Comparison of ENCODE assay signal across 12 cellular contexts in the genomic region with DNA sequence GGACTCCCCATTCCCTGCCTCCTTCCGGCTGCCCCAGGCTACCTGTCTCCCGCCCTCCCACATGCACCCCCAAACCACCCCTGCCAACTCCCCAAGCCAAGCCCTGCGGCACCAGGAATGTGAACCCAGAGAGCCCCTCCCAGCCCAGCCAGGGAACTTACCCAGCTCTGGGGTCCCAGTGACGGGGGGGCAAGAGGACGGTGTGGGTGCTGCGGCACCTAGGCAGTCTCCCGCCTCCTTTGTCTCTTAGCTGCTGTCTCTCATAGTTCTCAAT. TPM values are rescaled to one million over a fixed set of nuclear protein-coding genes. Genes with fewer than 3 reads are reported as not detected.
A peak's percentile ranks its signal among the peaks of the same experiment; 100 is the strongest.
DNase-seq lines count a peak whose midpoint lies in the region; TF ChIP-seq lines count a peak whose summit lies in the region.
"Had no signal": no experiment of that assay in that cellular context is flagged by ENCODE, and none has a peak within 500 bp of the region (broad histone marks: within the 10 kb centered on the region; RNA-seq: fewer than 3 reads in every experiment).

No MANE protein-coding gene starts in this region.

- H3K4me1 Mint-ChIP-seq in neural crest cell: peaks cover 52% of the 10 kb centered on the region

- no peaks in the 10 kb centered on the region for H3K9me3 Mint-ChIP-seq in neural crest cell
- H3K9me3 Mint-ChIP-seq: CD8-positive, alpha-beta T cell had no signal

- no peaks in the 10 kb centered on the region for H3K27me3 Mint-ChIP-seq in neural crest cell (ENCODE audit: low read depth)

- peak overlapping the region; percentile 60 for H3K27ac Mint-ChIP-seq in neural crest cell (ENCODE audit: unreplicated experiment)
- H3K27ac Mint-ChIP-seq: CD8-positive, alpha-beta T cell had no signal

- H3K27me3 ChIP-seq in NT2/D1 (ENCODE audit: insufficient read depth, insufficient read length) (no peaks in the 10 kb centered on the region), esophagus (ENCODE audit: control insufficient read depth in 1 of 2, insufficient read depth in 2 of 2, low read length in 2 of 2) (no peaks in the 10 kb centered on the region)

- peaks cover 4% of the 10 kb centered on the region for H3K36me3 Mint-ChIP-seq in neural crest cell (ENCODE audit: low read depth)

- H3K4me3 Mint-ChIP-seq in neural crest cell: peak overlapping the region; percentile 63
- H3K4me3 Mint-ChIP-seq: CD8-positive, alpha-beta T cell had no signal

- TF ChIP-seq CTCF in 22Rv1 (IDR thresholded peaks at IDR 0.05) (no peak), neural crest cell (conservative IDR thresholded peaks at IDR 0.05) (no peak)

- H3K4me1 ChIP-seq in NT2/D1 (ENCODE audit: insufficient read depth, insufficient read length) (peaks cover 4% of the 10 kb centered on the region), esophagus (ENCODE audit: control insufficient read depth in 2 of 2, insufficient read depth in 2 of 2, low read length in 1 of 2) (peaks cover 5 to 9% of the 10 kb centered on the region in 2 donors)

- H3K36me3 ChIP-seq in NT2/D1 (ENCODE audit: insufficient read depth, insufficient read length, low read length): no peaks in the 10 kb centered on the region
- no peaks in the 10 kb centered on the region for H3K36me3 ChIP-seq in esophagus (ENCODE audit: control insufficient read depth in 2 of 2, insufficient read depth in 2 of 2, low read length in 1 of 2)

- peak overlapping the region; percentile 42 for H3K9ac ChIP-seq in NT2/D1 (ENCODE audit: insufficient read length, low read depth)

- H3K4me3 ChIP-seq in NT2/D1 (ENCODE audit: insufficient read length, low read depth) (peak overlapping the region; percentile 1), esophagus (ENCODE audit: low read depth in 1 of 2, low read length in 2 of 2) (peak overlapping the region; percentile 22 to 24)

- H3K9me3 ChIP-seq in NT2/D1 (ENCODE audit: insufficient read depth, low read length): no peaks in the 10 kb centered on the region
- no peaks in the 10 kb centered on the region for H3K9me3 ChIP-seq in esophagus (ENCODE audit: control insufficient read depth in 2 of 2, insufficient read depth in 1 of 2, low read depth in 1 of 2, low read length in 1 of 2)

- DNase-seq in NT2/D1 (ENCODE audit: low read depth, low spot score) (no peak), neural crest cell (ENCODE audit: low read depth, low spot score) (no peak), cerebellar nuclear complex (lab: John Stamatoyannopoulos, UW) (no peak), NCI-H1092 treated with DMSO at 0.1 percent for 48 hours (lab: John Stamatoyannopoulos, UW) (no peak), GM19238 (ENCODE audit: insufficient read length, low spot score) (no peak), NCI-H1417 treated with DMSO at 0.1 percent for 48 hours (lab: John Stamatoyannopoulos, UW) (no peak)
- DNase-seq: activated T-cell treated with anti-CD3 and anti-CD28 coated beads, Interleukin-2, amount 50 U/mL, for 1 hour; CD8-positive, alpha-beta T cell had no signal

- H3K27ac ChIP-seq in 22Rv1: peak overlapping the region; percentile 58
- peak overlapping the region; percentile 36 to 78 for H3K27ac ChIP-seq in esophagus (ENCODE audit: low read depth in 2 of 2, low read length in 1 of 2)

- 19 to 50% methylated on average over 7 of the region's 7 CpGs for WGBS in esophagus, 2 donors

RNA-seq across cellular contexts. Expression of a gene that starts 0.6 kb away (rescaled TPM):
- 1 to 10 TPM; 8.6 to 9.2 TPM for polyA plus RNA-seq in esophagus
- 38.1 and 41.8 TPM in 2 replicates for total RNA-seq in neural crest cell

RNA-seq across cellular contexts. Expression of a gene that starts 4.4 kb away (rescaled TPM):
- polyA plus RNA-seq in esophagus: 100 to 1,000 TPM in 1 of 2 donors, 10 to 100 TPM in 1; 38.0 to 145 TPM
- 27.5 and 27.8 TPM in 2 replicates for total RNA-seq in neural crest cell

RNA-seq across cellular contexts. Expression of a gene that starts 30.7 kb away (rescaled TPM):
- polyA plus RNA-seq in esophagus: under 1 TPM in 1 of 2 donors, not detected in 1; 0.08 TPM
- total RNA-seq in neural crest cell: not detected in 2 replicates
- total RNA-seq: CD8-positive, alpha-beta T cell; glomerular endothelial cell; SK-MEL-5 had no signal

RNA-seq across cellular contexts. Expression of a gene that starts 31.6 kb away (rescaled TPM):
- polyA plus RNA-seq in esophagus: 1 to 10 TPM; 2.2 to 3.4 TPM
- total RNA-seq in neural crest cell: 4.2 and 6.6 TPM in 2 replicates

RNA-seq across cellular contexts. Expression of a gene that starts 32.3 kb away (rescaled TPM):
- 100 to 1,000 TPM in 1 of 2 donors, 10 to 100 TPM in 1; 88.2 to 116 TPM for polyA plus RNA-seq in esophagus
- total RNA-seq in neural crest cell: 102 and 108 TPM in 2 replicates
